ENCODE assay signal across 11 cellular contexts in the genomic region with DNA sequence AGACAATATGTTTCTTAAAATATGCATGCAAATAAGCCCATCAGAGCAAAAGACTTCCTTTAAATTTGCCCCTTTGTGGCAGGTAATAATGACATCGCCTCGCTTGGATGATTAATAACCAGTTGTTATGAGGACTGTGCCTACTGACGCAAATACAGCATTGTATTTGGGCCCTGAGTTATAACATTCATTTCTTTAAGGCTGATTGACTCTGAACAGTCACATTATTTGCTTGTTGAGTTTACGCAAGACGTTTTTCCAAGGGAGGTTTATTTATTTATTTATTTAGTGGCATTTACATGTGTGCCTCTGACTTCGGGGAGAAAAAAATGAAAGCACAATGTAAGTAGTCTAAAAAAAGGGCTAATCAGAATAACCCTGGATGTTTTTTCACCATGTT.
A peak's percentile ranks its signal among the peaks of the same experiment; 100 is the strongest.
DNase-seq lines count a peak whose midpoint lies in the region; ATAC-seq and TF ChIP-seq lines count a peak whose summit lies in the region.
"Had no signal": no experiment of that assay in that cellular context is flagged by ENCODE, and none has a peak within 500 bp of the region (broad histone marks: within the 10 kb centered on the region; RNA-seq: fewer than 3 reads in every experiment).

No MANE protein-coding gene starts in this region.

- no peaks in the 10 kb centered on the region for H3K36me3 ChIP-seq in endodermal cell (ENCODE audit: control insufficient read depth, insufficient read depth, low read length)
- H3K36me3 ChIP-seq in ovary = no peaks in the 10 kb centered on the region
- no peaks in the 10 kb centered on the region for H3K36me3 ChIP-seq in GM23338 (ENCODE audit: insufficient read depth)
- H3K36me3 ChIP-seq: neutrophil had no signal

- H3K36me3 Mint-ChIP-seq in endodermal cell (ENCODE audit: low read depth) = no peaks in the 10 kb centered on the region
- no peaks in the 10 kb centered on the region for H3K36me3 Mint-ChIP-seq in activated naive CD8-positive, alpha-beta T cell treated with anti-CD3 and anti-CD28 coated beads, Interleukin-2, amount 50 U/mL, for 24 hours (ENCODE audit: low read depth)
- no peaks in the 10 kb centered on the region for H3K36me3 Mint-ChIP-seq in GM23338 (ENCODE audit: low read depth)

- H3K4me3 Mint-ChIP-seq in endodermal cell (no peak overlapping the region), GM23338 (no peak overlapping the region)
- no peak overlapping the region for H3K4me3 Mint-ChIP-seq in activated naive CD8-positive, alpha-beta T cell treated with anti-CD3 and anti-CD28 coated beads, Interleukin-2, amount 50 U/mL, for 24 hours
- H3K4me3 Mint-ChIP-seq: activated naive CD4-positive, alpha-beta T cell treated with anti-CD3 and anti-CD28 coated beads for 36 hours had no signal

- no peaks in the 10 kb centered on the region for H3K4me1 ChIP-seq in endodermal cell (ENCODE audit: control insufficient read depth, insufficient read depth, low read length)
- H3K4me1 ChIP-seq in ovary (ENCODE audit: insufficient read depth) = no peaks in the 10 kb centered on the region
- H3K4me1 ChIP-seq in GM23338 (ENCODE audit: insufficient read depth) = no peaks in the 10 kb centered on the region

- intact Hi-C loops in ovary (cut with DNase I) = no loop called here

- no peaks in the 10 kb centered on the region for H3K9me3 ChIP-seq in endodermal cell (ENCODE audit: control insufficient read depth, low read length)
- H3K9me3 ChIP-seq in ovary = no peaks in the 10 kb centered on the region
- H3K9me3 ChIP-seq: neutrophil had no signal

- H3K9me3 Mint-ChIP-seq in endodermal cell (no peaks in the 10 kb centered on the region), GM23338 (no peaks in the 10 kb centered on the region)
- H3K9me3 Mint-ChIP-seq in activated naive CD8-positive, alpha-beta T cell treated with anti-CD3 and anti-CD28 coated beads, Interleukin-2, amount 50 U/mL, for 24 hours = no peaks in the 10 kb centered on the region
- H3K9me3 Mint-ChIP-seq: activated naive CD4-positive, alpha-beta T cell treated with anti-CD3 and anti-CD28 coated beads for 36 hours had no signal

- H2AFZ ChIP-seq in GM23338 = no peak overlapping the region

- H3K9me2 ChIP-seq in GM23338 (ENCODE audit: insufficient read depth) = no peaks in the 10 kb centered on the region

- no peak overlapping the region for H3K4me2 ChIP-seq in GM23338

- H3F3A ChIP-seq in GM23338 (replicated peaks; ENCODE audit: low read depth) = no peaks in the 10 kb centered on the region

- TF ChIP-seq EP300 in ovary (IDR thresholded peaks at IDR 0.05) = no peak

- H4K20me1 ChIP-seq in GM23338 (replicated peaks; ENCODE audit: insufficient read depth) = no peaks in the 10 kb centered on the region

- 85 to 90% methylated on average over 6 of the region's 6 CpGs for WGBS in endodermal cell (ENCODE audit: insufficient coverage in 1 of 2, insufficient read length in 1 of 2), 2 experiments
- 46 to 71% (median 66%) methylated on average over 6 of the region's 6 CpGs for WGBS in ovary, 3 donors

- H3K4me1 Mint-ChIP-seq in endodermal cell (peaks cover 6% of the 10 kb centered on the region), GM23338 (peaks cover 3% of the 10 kb centered on the region; the same call in 2 of the 3 replicates)
- peaks cover 8% of the 10 kb centered on the region for H3K4me1 Mint-ChIP-seq in activated naive CD8-positive, alpha-beta T cell treated with anti-CD3 and anti-CD28 coated beads, Interleukin-2, amount 50 U/mL, for 24 hours

- no peaks in the 10 kb centered on the region for H3K79me2 ChIP-seq in GM23338 (replicated peaks; ENCODE audit: insufficient read depth)

- no peak overlapping the region for H3K9ac ChIP-seq in endodermal cell (ENCODE audit: extremely low read depth, low read length, poor library complexity, severe bottlenecking)

- no peak for ATAC-seq in activated naive CD8-positive, alpha-beta T cell treated with anti-CD3 and anti-CD28 coated beads, Interleukin-2, amount 50 U/mL, for 24 hours
- ATAC-seq in GM23338 = no peak

- H3K27ac ChIP-seq in endodermal cell (ENCODE audit: low read depth, low read length) (peak overlapping the region; percentile 33), ovary (no peak overlapping the region), GM23338 (ENCODE audit: low read depth) (no peak overlapping the region)
- H3K27ac ChIP-seq: neutrophil had no signal

- DNase-seq in DMS79 treated with DMSO at 0.1 percent for 48 hours (lab: John Stamatoyannopoulos, UW) (peak; percentile 89), NCI-H2029 treated with DMSO at 0.1 percent for 48 hours (lab: John Stamatoyannopoulos, UW) (peak; percentile 34), endodermal cell (no peak), ovary (no peak), AG20443 (ENCODE audit: low spot score) (no peak), GM23338 (ENCODE audit: low spot score) (no peak), NCI-H1092 treated with DMSO at 0.1 percent for 48 hours (lab: John Stamatoyannopoulos, UW) (no peak)
- DNase-seq in activated naive CD8-positive, alpha-beta T cell treated with anti-CD3 and anti-CD28 coated beads, Interleukin-2, amount 50 U/mL, for 24 hours = no peak
- DNase-seq: activated naive CD4-positive, alpha-beta T cell treated with anti-CD3 and anti-CD28 coated beads for 36 hours; NCI-H187 treated with DMSO at 0.1 percent for 48 hours had no signal

- H3K27me3 Mint-ChIP-seq in endodermal cell (ENCODE audit: insufficient read depth) (no peaks in the 10 kb centered on the region), GM23338 (ENCODE audit: insufficient read depth, low read depth, poor library complexity) (no peaks in the 10 kb centered on the region)
- H3K27me3 Mint-ChIP-seq in activated naive CD8-positive, alpha-beta T cell treated with anti-CD3 and anti-CD28 coated beads, Interleukin-2, amount 50 U/mL, for 24 hours = peaks cover 3% of the 10 kb centered on the region

- no peak overlapping the region for H3K27ac Mint-ChIP-seq in endodermal cell
- no peak overlapping the region for H3K27ac Mint-ChIP-seq in activated naive CD8-positive, alpha-beta T cell treated with anti-CD3 and anti-CD28 coated beads, Interleukin-2, amount 50 U/mL, for 24 hours
- H3K27ac Mint-ChIP-seq in GM23338 = no peak overlapping the region
- H3K27ac Mint-ChIP-seq: activated naive CD4-positive, alpha-beta T cell treated with anti-CD3 and anti-CD28 coated beads for 36 hours had no signal

- H3K4me3 ChIP-seq in endodermal cell (ENCODE audit: low read length) (no peak overlapping the region), ovary (peak overlapping the region; percentile 27), GM23338 (no peak overlapping the region)

- TF ChIP-seq CTCF in endodermal cell (conservative IDR thresholded peaks at IDR 0.05) (no peak), ovary (IDR thresholded peaks at IDR 0.05) (no peak), GM23338 (conservative IDR thresholded peaks at IDR 0.05; ENCODE audit: low read depth in 2 of 2) (no peak)

- H3K27me3 ChIP-seq in endodermal cell (ENCODE audit: control insufficient read depth, insufficient read depth, low read length, poor library complexity, severe bottlenecking) (no peaks in the 10 kb centered on the region), ovary (no peaks in the 10 kb centered on the region), GM23338 (ENCODE audit: insufficient read depth) (no peaks in the 10 kb centered on the region)
- H3K27me3 ChIP-seq: neutrophil had no signal

- TF ChIP-seq POLR2A in ovary (IDR thresholded peaks at IDR 0.05) = no peak

TF ChIP-seq in GM23338, 12 proteins besides CTCF, POLR2A, EP300 and RAD21 (continues in another document):
- TF ChIP-seq EZH2phosphoT487 (IDR thresholded peaks at IDR 0.05; ENCODE audit: unreplicated experiment) (no peak), ZNF331 (CRISPR knock-in tag; IDR thresholded peaks at IDR 0.05; ENCODE audit: low read depth) (no peak), ETS1 (IDR thresholded peaks at IDR 0.05) (no peak), STAT1 (IDR thresholded peaks at IDR 0.05; ENCODE audit: unreplicated experiment) (no peak), CREB1 (CRISPR knock-in tag; IDR thresholded peaks at IDR 0.05; ENCODE audit: low read depth) (no peak), ZNF114 (CRISPR knock-in tag; IDR thresholded peaks at IDR 0.05) (no peak), POLR2AphosphoS5 (IDR thresholded peaks at IDR 0.05; ENCODE audit: low read depth) (no peak)

Comparison
In these comparisons a context has a peak if more than half of its experiments do, and no peak if none do; other contexts are left out.
1. DNase-seq: peak in DMS79 treated with DMSO at 0.1 percent for 48 hours (single experiment) and NCI-H2029 treated with DMSO at 0.1 percent for 48 hours (single experiment); none in endodermal cell (single experiment), ovary (0 of 5), AG20443 (single experiment), activated naive CD8-positive, alpha-beta T cell treated with anti-CD3 and anti-CD28 coated beads, Interleukin-2, amount 50 U/mL, for 24 hours (single experiment), GM23338 (single experiment) and NCI-H1092 treated with DMSO at 0.1 percent for 48 hours (single experiment).